Comparison of ENCODE assay signal across 18 cellular contexts in the genomic region with DNA sequence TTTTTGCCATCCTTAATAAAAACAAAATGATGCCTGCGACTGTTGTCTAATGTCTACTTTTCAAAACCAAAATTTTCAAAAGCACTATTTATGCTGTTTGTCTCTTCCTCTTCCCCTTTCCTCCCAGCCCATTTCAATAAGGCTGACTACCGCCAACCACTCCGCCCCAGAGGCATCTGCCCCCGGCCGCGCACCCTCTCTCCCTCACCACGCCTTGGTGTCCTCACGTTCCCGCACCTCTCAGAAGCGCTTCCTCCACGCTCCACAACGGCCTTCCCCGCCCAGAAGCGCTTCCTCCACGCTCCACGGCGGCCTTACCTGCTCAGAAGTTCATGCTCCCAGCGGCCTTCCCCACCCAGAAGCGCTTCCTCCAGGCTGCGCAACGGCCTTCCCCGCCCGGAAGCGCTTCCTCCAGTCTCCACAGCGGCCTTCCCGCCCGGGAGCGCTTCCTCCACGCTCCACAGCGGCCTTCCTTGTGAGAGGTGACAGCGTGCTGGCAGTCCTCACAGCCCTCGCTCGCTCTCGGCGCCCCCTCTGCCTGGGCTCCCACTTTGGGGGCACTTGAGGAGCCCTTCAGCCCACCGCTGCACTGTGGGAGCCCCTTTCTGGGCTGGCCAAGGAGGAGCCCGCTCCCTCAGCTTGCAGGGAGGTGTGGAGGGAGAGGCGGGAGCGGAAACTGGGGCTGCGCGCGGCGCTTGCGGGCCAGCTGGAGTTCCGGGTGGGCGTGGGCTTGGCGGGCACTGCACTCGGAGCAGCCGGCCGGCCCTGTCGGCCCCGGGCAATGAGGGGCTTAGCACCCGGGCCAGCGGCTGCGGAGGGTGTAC.
DNase-seq lines count a peak whose midpoint lies in the region; ATAC-seq, FAIRE-seq and TF ChIP-seq lines count a peak whose summit lies in the region.
"Had no signal": no experiment of that assay in that cellular context is flagged by ENCODE, and none has a peak within 500 bp of the region (broad histone marks: within the 10 kb centered on the region; RNA-seq: fewer than 3 reads in every experiment).

No MANE protein-coding gene starts in this region.

- H3K4me3 ChIP-seq in H7 (ENCODE audit: insufficient read depth, low read depth, low read length): peak overlapping the region; percentile 50
- no peak overlapping the region for H3K4me3 ChIP-seq in K562
- no peak overlapping the region for H3K4me3 ChIP-seq in mesenchymal stem cell (ENCODE audit: insufficient read depth in 1 of 2, low read depth in 1 of 2, low read length in 2 of 2)
- H3K4me3 ChIP-seq in MG63: no peak overlapping the region
- H3K4me3 ChIP-seq: coronary artery, stomach had no signal

- H3K36me3 ChIP-seq in H7 (replicated peaks; ENCODE audit: control insufficient read depth, insufficient read depth, low read length): no peaks in the 10 kb centered on the region
- H3K36me3 ChIP-seq in K562 (ENCODE audit: control insufficient read depth, insufficient read depth, low read length): no peaks in the 10 kb centered on the region
- no peaks in the 10 kb centered on the region for H3K36me3 ChIP-seq in mesenchymal stem cell (ENCODE audit: control insufficient read depth in 1 of 2, insufficient read depth in 2 of 2, low read depth in 1 of 2, low read length in 2 of 2)
- H3K36me3 ChIP-seq in MG63: no peaks in the 10 kb centered on the region
- H3K36me3 ChIP-seq: stomach had no signal

- H2AK5ac ChIP-seq in mesenchymal stem cell (ENCODE audit: low read length, severe bottlenecking): no peak overlapping the region

- H3K79me2 ChIP-seq in K562 (ENCODE audit: control insufficient read depth, insufficient read depth, low read length): no peaks in the 10 kb centered on the region

- H3K9ac ChIP-seq in K562 (ENCODE audit: insufficient read depth in 1 of 2, low read depth in 2 of 2, low read length in 2 of 2) (no peak overlapping the region), mesenchymal stem cell (ENCODE audit: low read length) (no peak overlapping the region)

- in situ Hi-C loops in K562 (cut with MboI): no loop called here

- TF ChIP-seq POLR2A in K562 (conservative IDR thresholded peaks at IDR 0.05): no peak

- H3K4me2 ChIP-seq in K562 (ENCODE audit: insufficient read depth, low read length) (no peak overlapping the region), mesenchymal stem cell (ENCODE audit: low read length, poor library complexity, severe bottlenecking) (no peak overlapping the region)

- no TSS peak for BruUV-seq in K562 (replicated peaks; lab: Mats Ljungman, UMichigan)

- FAIRE-seq in K562 (lab: Jason Lieb, UNC): no peak
- FAIRE-seq: frontal cortex, GM19239 had no signal

- no peak for TF ChIP-seq EP300 in K562 (IDR thresholded peaks at IDR 0.05; ENCODE audit: low read length)

- H2BK12ac ChIP-seq in mesenchymal stem cell (ENCODE audit: low read length in 2 of 2): no peak overlapping the region

- H3K27me3 ChIP-seq in H7 (ENCODE audit: control insufficient read depth, insufficient read depth, low read length): no peaks in the 10 kb centered on the region
- no peaks in the 10 kb centered on the region for H3K27me3 ChIP-seq in K562 (ENCODE audit: control insufficient read depth in 2 of 2, insufficient read depth in 2 of 2, low read length in 2 of 2)
- no peaks in the 10 kb centered on the region for H3K27me3 ChIP-seq in mesenchymal stem cell (ENCODE audit: control insufficient read depth in 1 of 2, insufficient read depth in 1 of 2, low read length in 2 of 2)
- H3K27me3 ChIP-seq in MG63: no peaks in the 10 kb centered on the region
- H3K27me3 ChIP-seq: stomach had no signal

- H3K9me3 ChIP-seq in K562 (replicated peaks; ENCODE audit: control insufficient read depth, insufficient read depth, low read depth, low read length) (no peaks in the 10 kb centered on the region), mesenchymal stem cell (ENCODE audit: control insufficient read depth, low read length) (peaks cover 4% of the 10 kb centered on the region), MG63 (no peaks in the 10 kb centered on the region)

- H3K27ac ChIP-seq in K562 (ENCODE audit: extremely low read depth, low read depth, low read length) (no peak overlapping the region), mesenchymal stem cell (ENCODE audit: low read length, poor library complexity, severe bottlenecking) (no peak overlapping the region)
- H3K27ac ChIP-seq: coronary artery, epithelial cell of prostate, stomach had no signal

- no peak overlapping the region for H2BK120ac ChIP-seq in mesenchymal stem cell (ENCODE audit: low read depth, low read length)

- POLR2A ChIA-PET in K562 (lab: Yijun Ruan, JAX): no interaction called here

- no peak overlapping the region for H4K8ac ChIP-seq in mesenchymal stem cell (ENCODE audit: low read length)

- H3K23ac ChIP-seq in mesenchymal stem cell (ENCODE audit: low read length in 2 of 2): no peak overlapping the region

- H3K4ac ChIP-seq in mesenchymal stem cell (ENCODE audit: low read depth in 1 of 2, low read length in 2 of 2): no peak overlapping the region

- H3K14ac ChIP-seq in mesenchymal stem cell (ENCODE audit: low read length in 2 of 2): no peak overlapping the region

- TF ChIP-seq CTCF in K562 (IDR thresholded peaks at IDR 0.05 in 2 of 3, conservative IDR thresholded peaks at IDR 0.05 in 1 of 3; ENCODE audit: insufficient read depth in 2 of 3, low read depth in 1 of 3, low read length in 3 of 3): no peak

- H3K4me1 ChIP-seq in K562 (replicated peaks in 1 of 2; ENCODE audit: control insufficient read depth in 2 of 2, insufficient read depth in 2 of 2, low read length in 2 of 2) (no peaks in the 10 kb centered on the region), mesenchymal stem cell (ENCODE audit: control insufficient read depth, insufficient read depth, low read depth, low read length) (no peaks in the 10 kb centered on the region)
- H3K4me1 ChIP-seq: stomach had no signal

- no peaks in the 10 kb centered on the region for H3K9me1 ChIP-seq in K562 (ENCODE audit: control insufficient read depth, insufficient read depth, low read length)

- peak overlapping the region; percentile 7 for H4K91ac ChIP-seq in mesenchymal stem cell (ENCODE audit: low read length)

- 6% methylated on average over 46 of the region's 55 CpGs for WGBS in K562 (ENCODE audit: insufficient coverage, low coverage, missing lambda C conversion rate)
- 94% methylated on average over 37 of the region's 55 CpGs for WGBS in mesenchymal stem cell

- intact Hi-C loops in K562 (cut with micrococcal nuclease): loop anchor here (5.0 kb wide), 1 partner anchor 1178 kb away; no protein-coding TSS in a partner anchor

- no peak overlapping the region for H2BK15ac ChIP-seq in mesenchymal stem cell (ENCODE audit: low read depth, poor library complexity, severe bottlenecking)

- DNase-seq in Daoy (ENCODE audit: low read depth) (peak; percentile 53), H7 (peak; percentile 50), K562 (ENCODE audit: extremely low read depth in 1 of 4, low spot score in 3 of 4) (peak in 1 of 4 experiments; percentile 3), mesenchymal stem cell (no peak), SK-N-DZ (ENCODE audit: low spot score) (no peak), MG63 (no peak)
- DNase-seq in activated CD8-positive, alpha-beta memory T cell treated with anti-CD3 and anti-CD28 coated beads for 24 hours: no peak
- DNase-seq: AML-193, COR-L47, HCEC 1CT, NCI-H1930, NCI-H446 treated with DMSO at 0.1 percent for 48 hours, RPMI8226, stomach had no signal

- H2AFZ ChIP-seq in K562 (ENCODE audit: low read depth, low read length): no peak overlapping the region
- H2AFZ ChIP-seq in mesenchymal stem cell (ENCODE audit: low read depth, low read length): no peak overlapping the region

- H3K79me1 ChIP-seq in mesenchymal stem cell (replicated peaks; ENCODE audit: low read length, poor library complexity, severe bottlenecking): no peaks in the 10 kb centered on the region

- TF ChIP-seq RAD21 in K562 (CRISPR knock-in tag; conservative IDR thresholded peaks at IDR 0.05 in 1 of 2, IDR thresholded peaks at IDR 0.05 in 1 of 2): no peak

- H4K20me1 ChIP-seq in K562 (replicated peaks; ENCODE audit: control insufficient read depth, insufficient read depth, low read length): no peaks in the 10 kb centered on the region

- ATAC-seq in K562: peak; percentile 53

- CTCF ChIA-PET in K562 (lab: Yijun Ruan, JAX; ENCODE audit: low intra/inter-chr PET ratio): no interaction called here

- H3K18ac ChIP-seq in mesenchymal stem cell (ENCODE audit: low read depth in 1 of 2, low read length in 2 of 2): no peak overlapping the region

- H2BK5ac ChIP-seq in mesenchymal stem cell (ENCODE audit: low read depth, low read length, poor library complexity, severe bottlenecking): no peak overlapping the region

TF ChIP-seq in K562, 482 proteins besides CTCF, POLR2A, EP300 and RAD21 (continues in another document):
- no peak for TF ChIP-seq CXXC5 (CRISPR knock-in tag; IDR thresholded peaks at IDR 0.05)
- TF ChIP-seq NFXL1 (CRISPR knock-in tag; IDR thresholded peaks at IDR 0.05): no peak

Comparison
In these comparisons a context has a peak if more than half of its experiments do, and no peak if none do; other contexts are left out.
1. DNase-seq: peak in Daoy (single experiment) and H7 (single experiment); none in mesenchymal stem cell (single experiment), SK-N-DZ (single experiment), MG63 (single experiment) and activated CD8-positive, alpha-beta memory T cell treated with anti-CD3 and anti-CD28 coated beads for 24 hours (single experiment).